ENCODE assay signal across 11 cellular contexts in genomic region chr11:110452720-110453119, GRCh38.
"Had no signal": no experiment of that assay in that cellular context is flagged by ENCODE, and none has a peak within 500 bp of the region (broad histone marks: within the 10 kb centered on the region; RNA-seq: fewer than 3 reads in every experiment).

No MANE protein-coding gene starts in this region.

- H3K4me3 Mint-ChIP-seq: dendritic cell treated with granulocyte-macrophage colony-stimulating factor and Interleukin-4, amounts not matched to agents 40 ng/mL and 50 ng/mL, for 4 days; effector memory CD8-positive, alpha-beta T cell; naive thymus-derived CD8-positive, alpha-beta T cell; type B pancreatic cell had no signal

- H3K9me3 Mint-ChIP-seq: dendritic cell treated with granulocyte-macrophage colony-stimulating factor and Interleukin-4, amounts not matched to agents 40 ng/mL and 50 ng/mL, for 4 days; effector memory CD8-positive, alpha-beta T cell; naive thymus-derived CD8-positive, alpha-beta T cell; type B pancreatic cell had no signal

- H3K27ac Mint-ChIP-seq: dendritic cell treated with granulocyte-macrophage colony-stimulating factor and Interleukin-4, amounts not matched to agents 40 ng/mL and 50 ng/mL, for 4 days; naive thymus-derived CD8-positive, alpha-beta T cell; type B pancreatic cell had no signal

- ATAC-seq: effector memory CD8-positive, alpha-beta T cell; naive thymus-derived CD8-positive, alpha-beta T cell had no signal

- DNase-seq: activated gamma-delta T cell; aorta; effector memory CD8-positive, alpha-beta T cell; foreskin melanocyte; left ventricle myocardium inferior; naive thymus-derived CD8-positive, alpha-beta T cell; nucleus accumbens; stimulated activated CD4-positive, alpha-beta T cell treated with anti-CD3 and anti-CD28 coated beads, Interleukin-2, amount 100 ng/mL, for 48 hours; stimulated activated naive CD4-positive, alpha-beta T cell had no signal

- H3K27me3 Mint-ChIP-seq: dendritic cell treated with granulocyte-macrophage colony-stimulating factor and Interleukin-4, amounts not matched to agents 40 ng/mL and 50 ng/mL, for 4 days; effector memory CD8-positive, alpha-beta T cell; naive thymus-derived CD8-positive, alpha-beta T cell; type B pancreatic cell had no signal
